In the genomic region with DNA sequence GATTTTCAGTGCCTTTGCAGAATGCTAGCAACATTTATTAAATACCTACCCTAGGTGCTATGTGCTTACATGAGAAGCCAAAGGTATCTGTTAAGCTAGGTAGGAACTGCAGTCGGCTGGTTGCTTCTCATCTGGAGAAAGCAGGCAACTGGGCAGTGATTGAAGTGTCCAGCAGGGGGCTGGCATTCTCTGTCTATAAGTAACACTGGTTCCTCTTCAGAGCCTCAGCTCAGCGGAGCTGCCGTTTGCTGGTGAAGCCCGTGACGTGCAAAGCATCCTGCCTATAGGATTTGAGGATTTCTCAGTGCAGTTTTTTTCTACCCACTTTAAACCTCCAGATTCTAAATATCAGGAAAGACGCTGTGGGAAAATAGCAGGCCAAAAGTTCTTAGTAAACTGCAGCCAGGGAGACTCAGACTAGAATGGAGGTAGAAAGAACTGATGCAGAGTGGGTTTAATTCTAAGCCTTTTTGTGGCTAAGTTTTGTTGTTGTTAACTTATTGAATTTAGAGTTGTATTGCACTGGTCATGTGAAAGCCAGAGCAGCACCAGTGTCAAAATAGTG, we compare ENCODE assay signal across 8 cellular contexts. TPM values are rescaled to one million over a fixed set of nuclear protein-coding genes. Genes with fewer than 3 reads are reported as not detected.
DNase-seq lines count a peak whose midpoint lies in the region; ATAC-seq and TF ChIP-seq lines count a peak whose summit lies in the region.

A gene (plus strand): TSS at position 344 of the 565 bp plus-strand sequence. CDS start 389 bp downstream, outside the sequence.

- CTCF ChIA-PET in AG04450 (lab: Charles Lee) = interaction anchor here (0.6 to 2.5 kb wide), 18 partner anchors 10 to 573 kb away, joined by 3 to 16 read pairs (median 4); no protein-coding TSS in a partner anchor
- CTCF ChIA-PET in activated B cell treated with CpG ODN at 0.5 μM for 24 hours (lab: Charles Lee) = interaction anchor here (0.6 to 2.0 kb wide), 12 partner anchors 12 to 322 kb away, joined by 3 to 15 read pairs (median 3); a partner anchor contains a TSS

- H3K4me1 Mint-ChIP-seq in activated B cell treated with CpG ODN at 0.5 μM for 24 hours (peaks cover 33% of the 10 kb centered on the region), chondrocyte (ENCODE audit: low read depth) (peaks cover 12% of the 10 kb centered on the region)

- H3K9me3 ChIP-seq in AG04450 (ENCODE audit: control insufficient read depth, insufficient read depth, low read length) = no peaks in the 10 kb centered on the region

- H3K27ac ChIP-seq in AG04450 (ENCODE audit: low read depth, low read length) = no peak within 1 kb of the TSS

- intact Hi-C loops in activated B cell treated with CpG ODN at 0.5 μM for 24 hours (cut with micrococcal nuclease) = loop anchor here (1.0 to 10.0 kb wide), 9 partner anchors 14 to 571 kb away; no protein-coding TSS in a partner anchor

- DNase-seq in AG04450 (ENCODE audit: low read depth, low spot score) (peak; percentile 74), NCI-H2227 treated with DMSO at 0.1 percent for 48 hours (lab: John Stamatoyannopoulos, UW) (peak; percentile 79), activated B cell treated with CpG ODN at 0.5 μM for 24 hours (peak; percentile 29), chondrocyte (ENCODE audit: low spot score) (peak; percentile 94), kidney glomerular epithelial cell (lab: John Stamatoyannopoulos, UW) (peak; percentile 67)
- peak; percentile 53 for DNase-seq in stimulated activated CD4-positive, alpha-beta T cell treated with anti-CD3 and anti-CD28 coated beads, Interleukin-4, amount 100 ng/mL, for 1 hour

- H3K9me3 Mint-ChIP-seq in activated B cell treated with CpG ODN at 0.5 μM for 24 hours = peaks cover 4% of the 10 kb centered on the region
- peaks cover 4% of the 10 kb centered on the region for H3K9me3 Mint-ChIP-seq in chondrocyte (ENCODE audit: low read depth)

- H3K36me3 Mint-ChIP-seq in activated B cell treated with CpG ODN at 0.5 μM for 24 hours (ENCODE audit: low read depth) (no peaks in the 10 kb centered on the region), chondrocyte (ENCODE audit: low read depth) (peaks cover 4% of the 10 kb centered on the region)

- H3K4me3 Mint-ChIP-seq in activated B cell treated with CpG ODN at 0.5 μM for 24 hours (no peak within 1 kb of the TSS), chondrocyte (ENCODE audit: unreplicated experiment) (no peak within 1 kb of the TSS)

- H3K27me3 Mint-ChIP-seq in activated B cell treated with CpG ODN at 0.5 μM for 24 hours (peaks cover 2% of the 10 kb centered on the region), chondrocyte (ENCODE audit: low read depth) (no peaks in the 10 kb centered on the region)

- ATAC-seq in GM18870 (IDR thresholded peaks at IDR 0.05; ENCODE audit: unreplicated experiment) (peak; percentile 46), HG03175 (IDR thresholded peaks at IDR 0.05; ENCODE audit: unreplicated experiment) (peak; percentile 59), activated B cell treated with CpG ODN at 0.5 μM for 24 hours (ENCODE audit: low read depth) (peak; percentile 76)

- no peak within 1 kb of the TSS for H3K4me3 ChIP-seq in AG04450 (ENCODE audit: low read depth, low read length)

- POLR2A ChIA-PET in AG04450 (lab: Yijun Ruan, JAX) = no interaction called here
- POLR2A ChIA-PET in activated B cell treated with CpG ODN at 0.5 μM for 24 hours (lab: Charles Lee) = interaction anchor here (0.6 to 1.0 kb wide), 2 partner anchors 9 to 268 kb away, joined by 4 to 5 read pairs; a partner anchor contains a TSS

- H3K27ac Mint-ChIP-seq in activated B cell treated with CpG ODN at 0.5 μM for 24 hours = no peak within 1 kb of the TSS
- no peak within 1 kb of the TSS for H3K27ac Mint-ChIP-seq in chondrocyte (ENCODE audit: unreplicated experiment)

- H3K27me3 ChIP-seq in AG04450 (ENCODE audit: control insufficient read depth, insufficient read depth, low read length) = no peaks in the 10 kb centered on the region

- TF ChIP-seq CTCF in AG04450 (IDR thresholded peaks at IDR 0.05; ENCODE audit: low read depth, low read length) (peak; percentile 70), activated B cell treated with CpG ODN at 0.5 μM for 24 hours (IDR thresholded peaks at IDR 0.05) (peak; percentile 25), chondrocyte (IDR thresholded peaks at IDR 0.05) (peak; percentile 94)

RNA-seq across cellular contexts. Expression of the gene that starts here (rescaled TPM):
- polyA plus RNA-seq in AG04450 (2011; rRNA removed) = 1.7 and 2.0 TPM in 2 replicates
- polyA minus RNA-seq in AG04450 (2011; rRNA and poly(A)+ RNA removed) = 3.6 and 4.6 TPM in 2 replicates
- total RNA-seq in activated B cell treated with CpG ODN at 0.5 μM for 24 hours = 0.16 and 0.37 TPM in 2 replicates
- total RNA-seq in chondrocyte = 0.17 to 0.23 TPM in 2 of 3 replicates, not detected in the other

Comparison
In these comparisons a context has a peak if more than half of its experiments do, and no peak if none do; other contexts are left out.
1. Peak in DNase-seq and ATAC-seq in activated B cell treated with CpG ODN at 0.5 μM for 24 hours; RNA of the gene not detected or under 1 TPM.
2. Peak in DNase-seq in chondrocyte; RNA of the gene not detected or under 1 TPM.
3. DNase-seq: peak in every context shown above with its lines; median percentile 94 in chondrocyte; 79 in NCI-H2227 treated with DMSO at 0.1 percent for 48 hours; 74 in AG04450; 67 in kidney glomerular epithelial cell; 53 in stimulated activated CD4-positive, alpha-beta T cell treated with anti-CD3 and anti-CD28 coated beads, Interleukin-4, amount 100 ng/mL, for 1 hour; 29 in activated B cell treated with CpG ODN at 0.5 μM for 24 hours.
4. CTCF ChIP-seq: peak in every context shown above with its lines; median percentile 94 in chondrocyte; 70 in AG04450; 25 in activated B cell treated with CpG ODN at 0.5 μM for 24 hours.